In the genomic region with DNA sequence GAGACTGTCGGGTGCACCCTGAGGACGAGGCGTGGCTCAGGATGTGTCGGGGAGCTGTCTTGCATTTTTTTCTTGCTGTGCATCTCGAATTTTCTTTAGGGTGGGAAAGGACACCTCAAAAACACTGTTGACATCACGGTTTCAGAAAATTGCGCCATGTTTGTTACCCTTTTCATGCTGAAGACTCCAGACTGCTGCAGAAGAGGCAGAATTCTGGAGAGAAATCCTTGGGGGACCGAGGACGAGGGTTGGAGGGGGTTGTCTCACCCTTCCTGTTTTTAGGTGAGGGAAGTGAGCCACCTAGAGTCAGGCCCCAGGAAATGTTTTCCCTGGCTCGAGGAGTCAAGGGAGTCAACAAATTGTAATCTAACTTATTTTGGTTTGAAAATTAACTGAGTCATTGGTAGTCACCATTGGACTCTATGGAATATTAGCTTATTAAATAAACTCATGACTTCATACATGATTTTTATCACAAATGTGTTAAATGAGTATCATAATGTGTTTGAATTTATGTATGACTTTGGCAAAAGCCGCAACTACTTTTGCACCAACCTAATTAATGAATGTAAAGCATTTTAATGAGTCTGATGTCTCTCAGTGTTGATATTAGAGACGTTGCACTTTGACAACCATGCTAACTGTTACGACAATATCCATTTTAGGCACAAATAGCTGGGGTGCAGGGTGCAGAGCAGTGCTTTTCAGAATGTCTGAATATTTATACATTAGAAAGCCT, we compare ENCODE assay signal across 1 cellular context.
TF ChIP-seq lines count a peak whose summit lies in the region.

No MANE protein-coding gene starts in this region.

TF ChIP-seq in HEK293, 187 proteins besides CTCF, POLR2A, EP300 and RAD21 (continued from another document and continues in another):
- TF ChIP-seq ZNF426 (tag by site-specific recombination; IDR thresholded peaks at IDR 0.05) (no peak), ZSCAN16 (tag by site-specific recombination; IDR thresholded peaks at IDR 0.05) (no peak), ZSCAN30 (tag by site-specific recombination; IDR thresholded peaks at IDR 0.05) (peak; percentile 52; the same call in 1 of the 2 replicates), HOXA7 (CRISPR knock-in tag; IDR thresholded peaks at IDR 0.05; ENCODE audit: borderline replicate concordance) (no peak), ZNF585B (tag by site-specific recombination; IDR thresholded peaks at IDR 0.05) (no peak), ZBTB20 (tag by site-specific recombination; IDR thresholded peaks at IDR 0.05) (no peak), ZNF747 (tag by site-specific recombination; IDR thresholded peaks at IDR 0.05) (no peak), ZNF211 (tag by site-specific recombination; IDR thresholded peaks at IDR 0.05; ENCODE audit: low read depth) (no peak), ZNF707 (tag by site-specific recombination; IDR thresholded peaks at IDR 0.05) (no peak), ZNF423 (tag by site-specific recombination; IDR thresholded peaks at IDR 0.05) (no peak), SCRT2 (tag by site-specific recombination; IDR thresholded peaks at IDR 0.05) (no peak), ZBTB17 (tag by site-specific recombination; IDR thresholded peaks at IDR 0.05) (no peak; the same call in 1 of the 2 replicates), ZNF174 (tag by site-specific recombination; IDR thresholded peaks at IDR 0.05) (no peak), ZNF777 (tag by site-specific recombination; IDR thresholded peaks at IDR 0.05; ENCODE audit: borderline replicate concordance) (no peak), YY2 (tag by site-specific recombination; IDR thresholded peaks at IDR 0.05) (no peak), ZNF114 (tag by site-specific recombination; IDR thresholded peaks at IDR 0.05) (no peak), ZNF23 (tag by site-specific recombination; IDR thresholded peaks at IDR 0.05; ENCODE audit: borderline replicate concordance) (no peak), ZNF555 (tag by site-specific recombination; conservative IDR thresholded peaks at IDR 0.05) (no peak), ZNF335 (tag by site-specific recombination; conservative IDR thresholded peaks at IDR 0.05) (peak; percentile 92), ZNF132 (tag by site-specific recombination; IDR thresholded peaks at IDR 0.05; ENCODE audit: borderline replicate concordance) (no peak), FEZF1 (tag by site-specific recombination; IDR thresholded peaks at IDR 0.05) (peak; percentile 30; the same call in 1 of the 2 replicates), MZF1 (tag by site-specific recombination; IDR thresholded peaks at IDR 0.05; ENCODE audit: borderline replicate concordance) (peak; percentile 47; the same call in 1 of the 2 replicates), KLF16 (tag by site-specific recombination; IDR thresholded peaks at IDR 0.05) (no peak), TRIM28 (IDR thresholded peaks at IDR 0.05; ENCODE audit: borderline replicate concordance, low read length) (0 out of 2 replicates have a peak, but pooled peaks have one; percentile 36), ZNF677 (tag by site-specific recombination; IDR thresholded peaks at IDR 0.05) (no peak), GLIS2 (tag by site-specific recombination; IDR thresholded peaks at IDR 0.05) (no peak; the same call in 1 of the 2 replicates), ZNF169 (tag by site-specific recombination; IDR thresholded peaks at IDR 0.05) (no peak), GLI4 (tag by site-specific recombination; IDR thresholded peaks at IDR 0.05) (no peak), ZNF366 (tag by site-specific recombination; conservative IDR thresholded peaks at IDR 0.05) (no peak; the same call in 1 of the 2 replicates), ZNF660 (tag by site-specific recombination; IDR thresholded peaks at IDR 0.05) (peak; percentile 62; the same call in 1 of the 2 replicates), ZNF596 (tag by site-specific recombination; IDR thresholded peaks at IDR 0.05) (no peak), ZFHX2 (tag by site-specific recombination; conservative IDR thresholded peaks at IDR 0.05) (no peak), ZNF157 (tag by site-specific recombination; IDR thresholded peaks at IDR 0.05) (no peak), ZBTB1 (tag by site-specific recombination; IDR thresholded peaks at IDR 0.05) (no peak), ZNF324 (tag by site-specific recombination; IDR thresholded peaks at IDR 0.05) (0 out of 2 replicates have a peak, but pooled peaks have one; percentile 20), OSR2 (tag by site-specific recombination; IDR thresholded peaks at IDR 0.05) (no peak), ZNF48 (tag by site-specific recombination; IDR thresholded peaks at IDR 0.05) (no peak), RBAK (tag by site-specific recombination; IDR thresholded peaks at IDR 0.05) (no peak), ZNF292 (tag by site-specific recombination; IDR thresholded peaks at IDR 0.05; ENCODE audit: borderline replicate concordance, low read depth) (no peak), ZNF214 (tag by site-specific recombination; IDR thresholded peaks at IDR 0.05; ENCODE audit: borderline replicate concordance) (no peak), REPIN1 (tag by site-specific recombination; IDR thresholded peaks at IDR 0.05; ENCODE audit: low read depth) (no peak), ZNF701 (tag by site-specific recombination; IDR thresholded peaks at IDR 0.05) (no peak), ZNF302 (tag by site-specific recombination; IDR thresholded peaks at IDR 0.05; ENCODE audit: low read depth) (no peak), MYNN (tag by site-specific recombination; IDR thresholded peaks at IDR 0.05; ENCODE audit: borderline replicate concordance) (no peak), ZNF416 (tag by site-specific recombination; IDR thresholded peaks at IDR 0.05) (no peak), ZNF830 (tag by site-specific recombination; IDR thresholded peaks at IDR 0.05; ENCODE audit: low read depth) (no peak), KLF9 (tag by site-specific recombination; IDR thresholded peaks at IDR 0.05; ENCODE audit: low read depth) (no peak), GFI1B (tag by site-specific recombination; IDR thresholded peaks at IDR 0.05) (peak; percentile 13; the same call in 1 of the 2 replicates)
- TF ChIP-seq, protein P1, sequence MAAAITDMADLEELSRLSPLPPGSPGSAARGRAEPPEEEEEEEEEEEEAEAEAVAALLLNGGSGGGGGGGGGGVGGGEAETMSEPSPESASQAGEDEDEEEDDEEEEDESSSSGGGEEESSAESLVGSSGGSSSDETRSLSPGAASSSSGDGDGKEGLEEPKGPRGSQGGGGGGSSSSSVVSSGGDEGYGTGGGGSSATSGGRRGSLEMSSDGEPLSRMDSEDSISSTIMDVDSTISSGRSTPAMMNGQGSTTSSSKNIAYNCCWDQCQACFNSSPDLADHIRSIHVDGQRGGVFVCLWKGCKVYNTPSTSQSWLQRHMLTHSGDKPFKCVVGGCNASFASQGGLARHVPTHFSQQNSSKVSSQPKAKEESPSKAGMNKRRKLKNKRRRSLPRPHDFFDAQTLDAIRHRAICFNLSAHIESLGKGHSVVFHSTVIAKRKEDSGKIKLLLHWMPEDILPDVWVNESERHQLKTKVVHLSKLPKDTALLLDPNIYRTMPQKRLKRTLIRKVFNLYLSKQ (tag by site-specific recombination; IDR thresholded peaks at IDR 0.05; ENCODE audit: borderline replicate concordance): no peak
- TF ChIP-seq, protein P2, sequence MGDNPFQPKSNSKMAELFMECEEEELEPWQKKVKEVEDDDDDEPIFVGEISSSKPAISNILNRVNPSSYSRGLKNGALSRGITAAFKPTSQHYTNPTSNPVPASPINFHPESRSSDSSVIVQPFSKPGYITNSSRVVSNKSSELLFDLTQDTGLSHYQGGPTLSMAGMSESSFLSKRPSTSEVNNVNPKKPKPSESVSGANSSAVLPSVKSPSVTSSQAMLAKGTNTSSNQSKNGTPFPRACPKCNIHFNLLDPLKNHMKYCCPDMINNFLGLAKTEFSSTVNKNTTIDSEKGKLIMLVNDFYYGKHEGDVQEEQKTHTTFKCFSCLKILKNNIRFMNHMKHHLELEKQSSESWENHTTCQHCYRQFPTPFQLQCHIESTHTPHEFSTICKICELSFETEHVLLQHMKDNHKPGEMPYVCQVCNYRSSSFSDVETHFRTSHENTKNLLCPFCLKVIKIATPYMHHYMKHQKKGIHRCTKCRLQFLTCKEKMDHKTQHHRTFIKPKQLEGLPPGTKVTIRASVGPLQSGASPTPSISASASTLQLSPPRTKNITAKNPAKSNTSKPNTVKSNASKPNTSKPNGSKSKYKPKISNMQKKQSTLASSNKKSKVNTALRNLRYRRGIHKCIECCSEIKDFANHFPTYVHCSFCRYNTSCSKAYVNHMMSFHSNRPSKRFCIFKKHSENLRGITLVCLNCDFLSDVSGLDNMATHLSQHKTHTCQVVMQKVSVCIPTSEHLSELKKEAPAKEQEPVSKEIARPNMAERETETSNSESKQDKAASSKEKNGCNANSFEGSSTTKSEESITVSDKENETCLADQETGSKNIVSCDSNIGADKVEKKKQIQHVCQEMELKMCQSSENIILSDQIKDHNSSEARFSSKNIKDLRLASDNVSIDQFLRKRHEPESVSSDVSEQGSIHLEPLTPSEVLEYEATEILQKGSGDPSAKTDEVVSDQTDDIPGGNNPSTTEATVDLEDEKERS (tag by site-specific recombination; IDR thresholded peaks at IDR 0.05): no peak
- TF ChIP-seq, protein P3, sequence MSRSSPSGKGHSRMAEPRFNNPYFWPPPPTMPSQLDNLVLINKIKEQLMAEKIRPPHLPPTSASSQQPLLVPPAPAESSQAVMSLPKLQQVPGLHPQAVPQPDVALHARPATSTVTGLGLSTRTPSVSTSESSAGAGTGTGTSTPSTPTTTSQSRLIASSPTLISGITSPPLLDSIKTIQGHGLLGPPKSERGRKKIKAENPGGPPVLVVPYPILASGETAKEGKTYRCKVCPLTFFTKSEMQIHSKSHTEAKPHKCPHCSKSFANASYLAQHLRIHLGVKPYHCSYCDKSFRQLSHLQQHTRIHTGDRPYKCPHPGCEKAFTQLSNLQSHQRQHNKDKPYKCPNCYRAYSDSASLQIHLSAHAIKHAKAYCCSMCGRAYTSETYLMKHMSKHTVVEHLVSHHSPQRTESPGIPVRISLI (tag by site-specific recombination; IDR thresholded peaks at IDR 0.05): 0 out of 2 replicates have a peak, but pooled peaks have one; percentile 34
- TF ChIP-seq, protein P4, sequence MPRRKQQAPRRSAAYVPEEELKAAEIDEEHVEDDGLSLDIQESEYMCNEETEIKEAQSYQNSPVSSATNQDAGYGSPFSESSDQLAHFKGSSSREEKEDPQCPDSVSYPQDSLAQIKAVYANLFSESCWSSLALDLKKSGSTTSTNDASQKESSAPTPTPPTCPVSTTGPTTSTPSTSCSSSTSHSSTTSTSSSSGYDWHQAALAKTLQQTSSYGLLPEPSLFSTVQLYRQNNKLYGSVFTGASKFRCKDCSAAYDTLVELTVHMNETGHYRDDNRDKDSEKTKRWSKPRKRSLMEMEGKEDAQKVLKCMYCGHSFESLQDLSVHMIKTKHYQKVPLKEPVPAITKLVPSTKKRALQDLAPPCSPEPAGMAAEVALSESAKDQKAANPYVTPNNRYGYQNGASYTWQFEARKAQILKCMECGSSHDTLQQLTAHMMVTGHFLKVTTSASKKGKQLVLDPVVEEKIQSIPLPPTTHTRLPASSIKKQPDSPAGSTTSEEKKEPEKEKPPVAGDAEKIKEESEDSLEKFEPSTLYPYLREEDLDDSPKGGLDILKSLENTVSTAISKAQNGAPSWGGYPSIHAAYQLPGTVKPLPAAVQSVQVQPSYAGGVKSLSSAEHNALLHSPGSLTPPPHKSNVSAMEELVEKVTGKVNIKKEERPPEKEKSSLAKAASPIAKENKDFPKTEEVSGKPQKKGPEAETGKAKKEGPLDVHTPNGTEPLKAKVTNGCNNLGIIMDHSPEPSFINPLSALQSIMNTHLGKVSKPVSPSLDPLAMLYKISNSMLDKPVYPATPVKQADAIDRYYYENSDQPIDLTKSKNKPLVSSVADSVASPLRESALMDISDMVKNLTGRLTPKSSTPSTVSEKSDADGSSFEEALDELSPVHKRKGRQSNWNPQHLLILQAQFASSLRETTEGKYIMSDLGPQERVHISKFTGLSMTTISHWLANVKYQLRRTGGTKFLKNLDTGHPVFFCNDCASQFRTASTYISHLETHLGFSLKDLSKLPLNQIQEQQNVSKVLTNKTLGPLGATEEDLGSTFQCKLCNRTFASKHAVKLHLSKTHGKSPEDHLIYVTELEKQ (tag by site-specific recombination; IDR thresholded peaks at IDR 0.05; ENCODE audit: borderline replicate concordance): no peak
- TF ChIP-seq, protein P5, sequence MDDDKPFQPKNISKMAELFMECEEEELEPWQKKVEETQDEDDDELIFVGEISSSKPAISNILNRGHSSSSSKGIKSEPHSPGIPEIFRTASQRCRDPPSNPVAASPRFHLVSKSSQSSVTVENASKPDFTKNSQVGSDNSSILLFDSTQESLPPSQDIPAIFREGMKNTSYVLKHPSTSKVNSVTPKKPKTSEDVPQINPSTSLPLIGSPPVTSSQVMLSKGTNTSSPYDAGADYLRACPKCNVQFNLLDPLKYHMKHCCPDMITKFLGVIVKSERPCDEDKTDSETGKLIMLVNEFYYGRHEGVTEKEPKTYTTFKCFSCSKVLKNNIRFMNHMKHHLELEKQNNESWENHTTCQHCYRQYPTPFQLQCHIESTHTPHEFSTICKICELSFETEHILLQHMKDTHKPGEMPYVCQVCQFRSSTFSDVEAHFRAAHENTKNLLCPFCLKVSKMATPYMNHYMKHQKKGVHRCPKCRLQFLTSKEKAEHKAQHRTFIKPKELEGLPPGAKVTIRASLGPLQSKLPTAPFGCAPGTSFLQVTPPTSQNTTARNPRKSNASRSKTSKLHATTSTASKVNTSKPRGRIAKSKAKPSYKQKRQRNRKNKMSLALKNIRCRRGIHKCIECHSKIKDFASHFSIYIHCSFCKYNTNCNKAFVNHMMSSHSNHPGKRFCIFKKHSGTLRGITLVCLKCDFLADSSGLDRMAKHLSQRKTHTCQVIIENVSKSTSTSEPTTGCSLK (tag by site-specific recombination; IDR thresholded peaks at IDR 0.05): no peak
- TF ChIP-seq, protein P6, sequence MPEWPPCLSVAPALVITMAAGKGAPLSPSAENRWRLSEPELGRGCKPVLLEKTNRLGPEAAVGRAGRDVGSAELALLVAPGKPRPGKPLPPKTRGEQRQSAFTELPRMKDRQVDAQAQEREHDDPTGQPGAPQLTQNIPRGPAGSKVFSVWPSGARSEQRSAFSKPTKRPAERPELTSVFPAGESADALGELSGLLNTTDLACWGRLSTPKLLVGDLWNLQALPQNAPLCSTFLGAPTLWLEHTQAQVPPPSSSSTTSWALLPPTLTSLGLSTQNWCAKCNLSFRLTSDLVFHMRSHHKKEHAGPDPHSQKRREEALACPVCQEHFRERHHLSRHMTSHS (tag by site-specific recombination; IDR thresholded peaks at IDR 0.05): no peak
- TF ChIP-seq, protein P7, sequence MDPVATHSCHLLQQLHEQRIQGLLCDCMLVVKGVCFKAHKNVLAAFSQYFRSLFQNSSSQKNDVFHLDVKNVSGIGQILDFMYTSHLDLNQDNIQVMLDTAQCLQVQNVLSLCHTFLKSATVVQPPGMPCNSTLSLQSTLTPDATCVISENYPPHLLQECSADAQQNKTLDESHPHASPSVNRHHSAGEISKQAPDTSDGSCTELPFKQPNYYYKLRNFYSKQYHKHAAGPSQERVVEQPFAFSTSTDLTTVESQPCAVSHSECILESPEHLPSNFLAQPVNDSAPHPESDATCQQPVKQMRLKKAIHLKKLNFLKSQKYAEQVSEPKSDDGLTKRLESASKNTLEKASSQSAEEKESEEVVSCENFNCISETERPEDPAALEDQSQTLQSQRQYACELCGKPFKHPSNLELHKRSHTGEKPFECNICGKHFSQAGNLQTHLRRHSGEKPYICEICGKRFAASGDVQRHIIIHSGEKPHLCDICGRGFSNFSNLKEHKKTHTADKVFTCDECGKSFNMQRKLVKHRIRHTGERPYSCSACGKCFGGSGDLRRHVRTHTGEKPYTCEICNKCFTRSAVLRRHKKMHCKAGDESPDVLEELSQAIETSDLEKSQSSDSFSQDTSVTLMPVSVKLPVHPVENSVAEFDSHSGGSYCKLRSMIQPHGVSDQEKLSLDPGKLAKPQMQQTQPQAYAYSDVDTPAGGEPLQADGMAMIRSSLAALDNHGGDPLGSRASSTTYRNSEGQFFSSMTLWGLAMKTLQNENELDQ (tag by site-specific recombination; IDR thresholded peaks at IDR 0.05; ENCODE audit: low read depth): no peak
